18 cellular contexts compared by ENCODE assay signal in genomic region chr5:2007906-2008437, GRCh38.
DNase-seq lines count a peak whose midpoint lies in the region; ATAC-seq and TF ChIP-seq lines count a peak whose summit lies in the region.
"Had no signal": no experiment of that assay in that cellular context is flagged by ENCODE, and none has a peak within 500 bp of the region (broad histone marks: within the 10 kb centered on the region; RNA-seq: fewer than 3 reads in every experiment).

No MANE protein-coding gene starts in this region.

- POLR2A ChIA-PET in RWPE1 (lab: Yijun Ruan, JAX; ENCODE audit: low non-redundant PET) = no interaction called here

- H3K27ac ChIP-seq in RWPE1 = peak overlapping the region; percentile 86
- H3K27ac ChIP-seq in gastroesophageal sphincter = peak overlapping the region in 1 of 4 donors; percentile 56
- H3K27ac ChIP-seq in lower lobe of right lung = no peak overlapping the region
- H3K27ac ChIP-seq in testis = no peak overlapping the region
- H3K27ac ChIP-seq in brain microvascular endothelial cell = no peak overlapping the region

- H3K4me1 ChIP-seq in gastroesophageal sphincter (no peaks in the 10 kb centered on the region), lower lobe of right lung (no peaks in the 10 kb centered on the region), testis (peaks cover 3% of the 10 kb centered on the region)

- no peak overlapping the region for H3K4me3 ChIP-seq in gastroesophageal sphincter
- peak overlapping the region; percentile 6 for H3K4me3 ChIP-seq in lower lobe of right lung
- peak overlapping the region in 1 of 2 donors; percentile 23 for H3K4me3 ChIP-seq in testis
- H3K4me3 ChIP-seq in brain microvascular endothelial cell (ENCODE audit: low read depth, low read length) = no peak overlapping the region
- H3K4me3 ChIP-seq: K562, mucosa of descending colon had no signal

- no peak for TF ChIP-seq EP300 in gastroesophageal sphincter (IDR thresholded peaks at IDR 0.05)

- H3K36me3 ChIP-seq in gastroesophageal sphincter (no peaks in the 10 kb centered on the region), lower lobe of right lung (no peaks in the 10 kb centered on the region), testis (ENCODE audit: low read depth, missing control alignments) (no peaks in the 10 kb centered on the region), brain microvascular endothelial cell (replicated peaks) (no peaks in the 10 kb centered on the region)

- in situ Hi-C loops in brain microvascular endothelial cell (cut with HindIII; ENCODE audit: low pct_ligation_motif_present, low sequenced_read_pairs) = no loop called here

- TF ChIP-seq CTCF in RWPE1 (conservative IDR thresholded peaks at IDR 0.05; ENCODE audit: low read depth) (no peak), gastroesophageal sphincter (IDR thresholded peaks at IDR 0.05) (no peak), lower lobe of right lung (IDR thresholded peaks at IDR 0.05) (no peak), testis (IDR thresholded peaks at IDR 0.05) (no peak), brain microvascular endothelial cell (IDR thresholded peaks at IDR 0.05; ENCODE audit: low read depth, low read length, missing control alignments) (no peak)

- DNase-seq in RWPE1 (ENCODE audit: low spot score) = peak; percentile 49
- DNase-seq in lower lobe of right lung = no peak
- DNase-seq in testis = peak; percentile 60
- no peak for DNase-seq in stimulated activated CD4-positive, alpha-beta T cell treated with anti-CD3 and anti-CD28 coated beads, Interleukin-4, amount 100 ng/mL, for 24 hours
- no peak for DNase-seq in brain microvascular endothelial cell
- DNase-seq: activated CD4-positive, alpha-beta T cell treated with anti-CD3 and anti-CD28 coated beads for 4 hours; effector memory CD4-positive, alpha-beta T cell; foreskin melanocyte; mucosa of descending colon; NCI-H1417 treated with DMSO at 0.1 percent for 48 hours; NCI-H2227 treated with DMSO at 0.1 percent for 48 hours; NK-92 treated with Interleukin-12 subunit alpha and Interleukin-12 subunit beta, amount 100 ng/mL, for 24 hours; SHP77 treated with DMSO at 0.1 percent for 48 hours; stimulated activated naive CD8-positive, alpha-beta T cell treated with anti-CD3 and anti-CD28 coated beads, Interleukin-15, amount 100 ng/mL, for 72 hours had no signal

- CTCF ChIA-PET in RWPE1 (lab: Yijun Ruan, JAX) = interaction anchor here (0.7 kb wide), 1 partner anchor 17 kb away, joined by 5 read pairs; no protein-coding TSS in a partner anchor

- WGBS in gastroesophageal sphincter (ENCODE audit: low coverage in 1 of 2), 2 donors = no CpG with 5 or more reads among the region's 31 CpGs
- 8 to 35% methylated on average over 25 to 31 of the region's 31 CpGs for WGBS in testis, 2 donors

- H3K9me3 ChIP-seq in gastroesophageal sphincter = no peaks in the 10 kb centered on the region
- no peaks in the 10 kb centered on the region for H3K9me3 ChIP-seq in lower lobe of right lung
- no peaks in the 10 kb centered on the region for H3K9me3 ChIP-seq in testis
- H3K9me3 ChIP-seq: mucosa of descending colon had no signal

- no peak for TF ChIP-seq POLR2A in gastroesophageal sphincter (IDR thresholded peaks at IDR 0.05)
- no peak for TF ChIP-seq POLR2A in testis (IDR thresholded peaks at IDR 0.05)

- ATAC-seq in gastroesophageal sphincter = peak; percentile 89
- peak; percentile 44 to 61 for ATAC-seq in lower lobe of right lung
- no peak for ATAC-seq in HG03442 (IDR thresholded peaks at IDR 0.05; ENCODE audit: unreplicated experiment)
- ATAC-seq in GM18498 (IDR thresholded peaks at IDR 0.05; ENCODE audit: unreplicated experiment) = no peak
- ATAC-seq: K562; mucosa of descending colon; stimulated activated naive CD8-positive, alpha-beta T cell treated with anti-CD3 and anti-CD28 coated beads, Interleukin-15, amount 100 ng/mL, for 72 hours had no signal

- H3K27me3 ChIP-seq in gastroesophageal sphincter (peaks cover 43% of the 10 kb centered on the region), lower lobe of right lung (ENCODE audit: low read depth) (peaks cover 23% of the 10 kb centered on the region), testis (no peaks in the 10 kb centered on the region), brain microvascular endothelial cell (replicated peaks) (no peaks in the 10 kb centered on the region)

- intact Hi-C loops in lower lobe of right lung (cut with DNase I) (no loop called here), testis (cut with DNase I; ENCODE audit: low total_unique reads) (no loop called here)

Comparison
In these comparisons a context has a peak if more than half of its experiments do, and no peak if none do; other contexts are left out.
1. DNase-seq: peak in RWPE1 (single experiment) and testis (single experiment); none in lower lobe of right lung (single experiment), stimulated activated CD4-positive, alpha-beta T cell treated with anti-CD3 and anti-CD28 coated beads, Interleukin-4, amount 100 ng/mL, for 24 hours (single experiment) and brain microvascular endothelial cell (single experiment).
2. ATAC-seq: peak in gastroesophageal sphincter (single experiment) and lower lobe of right lung (2 of 2); none in HG03442 (single experiment) and GM18498 (single experiment).